8 cellular contexts compared by ENCODE assay signal in genomic region chr1:101237229-101237837, GRCh38.
A peak's percentile ranks its signal among the peaks of the same experiment; 100 is the strongest.
DNase-seq lines count a peak whose midpoint lies in the region; ATAC-seq and TF ChIP-seq lines count a peak whose summit lies in the region.

No MANE protein-coding gene starts in this region.

- TF ChIP-seq CTCF in GM20000 (IDR thresholded peaks at IDR 0.05; ENCODE audit: extremely low read depth, missing control alignments) (no peak), WERI-Rb-1 (IDR thresholded peaks at IDR 0.05; ENCODE audit: low read depth, low read length) (no peak), epithelial cell of esophagus (IDR thresholded peaks at IDR 0.05; ENCODE audit: insufficient read depth, low read depth, low read length, missing control alignments) (no peak), nephron (IDR thresholded peaks at IDR 0.05; ENCODE audit: unreplicated experiment in 3 of 3) (no peak)

- H3K4me3 ChIP-seq in WERI-Rb-1 (ENCODE audit: low read depth, low read length) (peak overlapping the region; percentile 49), epithelial cell of esophagus (ENCODE audit: low read length) (peak overlapping the region; percentile 54)

- peaks cover 53% of the 10 kb centered on the region for H3K27me3 Mint-ChIP-seq in nephron (ENCODE audit: low read depth)

- H3K9me3 Mint-ChIP-seq in nephron = no peaks in the 10 kb centered on the region

- peak overlapping the region; percentile 87 to 92 (median 90) for H3K4me3 Mint-ChIP-seq in nephron

- H3K27me3 ChIP-seq in WERI-Rb-1 (ENCODE audit: insufficient read depth, low read depth, severe bottlenecking) = peaks cover 58% of the 10 kb centered on the region

- DNase-seq in AG20443 (ENCODE audit: low spot score) = peak; percentile 41
- peak; percentile 16 for DNase-seq in GM20000 (ENCODE audit: low spot score)
- DNase-seq in WERI-Rb-1 = no peak
- DNase-seq in epithelial cell of esophagus (ENCODE audit: low read depth) = peak; percentile 32
- no peak for DNase-seq in HuH-7 (ENCODE audit: low spot score)

- no peaks in the 10 kb centered on the region for H3K36me3 ChIP-seq in WERI-Rb-1

- peaks cover 10% of the 10 kb centered on the region for H3K36me3 Mint-ChIP-seq in nephron (ENCODE audit: low read depth)

- ATAC-seq in HG03108 (IDR thresholded peaks at IDR 0.05; ENCODE audit: unreplicated experiment) (no peak), HG02759 (IDR thresholded peaks at IDR 0.05; ENCODE audit: unreplicated experiment) (no peak)

- peak overlapping the region; percentile 20 to 67 (median 37) for H3K27ac Mint-ChIP-seq in nephron

- peaks cover 28% of the 10 kb centered on the region for H3K4me1 Mint-ChIP-seq in nephron

- H3K27ac ChIP-seq in WERI-Rb-1 = no peak overlapping the region

- no peaks in the 10 kb centered on the region for H3K9me3 ChIP-seq in WERI-Rb-1 (ENCODE audit: severe bottlenecking)

Comparison
In these comparisons a context has a peak if more than half of its experiments do, and no peak if none do; other contexts are left out.
1. DNase-seq: peak in AG20443 (single experiment), GM20000 (single experiment) and epithelial cell of esophagus (single experiment); none in WERI-Rb-1 (single experiment) and HuH-7 (single experiment).